16 cellular contexts compared by ENCODE assay signal in genomic region chr12:105228966-105229365, GRCh38. TPM values are rescaled to one million over a fixed set of nuclear protein-coding genes. Genes with fewer than 3 reads are reported as not detected.
A peak's percentile ranks its signal among the peaks of the same experiment; 100 is the strongest.
DNase-seq lines count a peak whose midpoint lies in the region; ATAC-seq and TF ChIP-seq lines count a peak whose summit lies in the region.
"Had no signal": no experiment of that assay in that cellular context is flagged by ENCODE, and none has a peak within 500 bp of the region (broad histone marks: within the 10 kb centered on the region; RNA-seq: fewer than 3 reads in every experiment).

No MANE protein-coding gene starts in this region.

- no peak for DNase-seq in HFFc6
- DNase-seq in T-helper 17 cell: no peak
- DNase-seq in dorsolateral prefrontal cortex: no peak
- no peak for DNase-seq in NOMO-1 (lab: John Stamatoyannopoulos, UW; ENCODE audit: unreplicated experiment in 2 of 2)
- DNase-seq in posterior cingulate gyrus: no peak
- DNase-seq: activated CD4-positive, CD25-positive, alpha-beta regulatory T cell; activated T-cell treated with anti-CD3 and anti-CD28 coated beads for 4 hours; DMS153; lower lobe of right lung; NCI-H187; NCI-H510A; OCI-M1; stimulated activated CD4-positive, alpha-beta T cell treated with anti-CD3 and anti-CD28 coated beads, Interleukin-1b, Interleukin-23, amount 100 ng/mL, for 48 hours had no signal

- no peaks in the 10 kb centered on the region for H3K9me3 Mint-ChIP-seq in HFFc6
- H3K9me3 Mint-ChIP-seq: natural killer cell treated with Interleukin-12 subunit alpha and Interleukin-12 subunit beta and Interleukin-15 and Interleukin-18, amount 100 ng/mL, for 72 hours had no signal

- no peaks in the 10 kb centered on the region; the same call in 1 of the 2 replicates for H3K27me3 Mint-ChIP-seq in HFFc6 (ENCODE audit: insufficient read depth)
- H3K27me3 Mint-ChIP-seq in T-helper 17 cell: no peaks in the 10 kb centered on the region
- H3K27me3 Mint-ChIP-seq: natural killer cell treated with Interleukin-12 subunit alpha and Interleukin-12 subunit beta and Interleukin-15 and Interleukin-18, amount 100 ng/mL, for 72 hours had no signal

- H3K4me3 ChIP-seq in dorsolateral prefrontal cortex (peak overlapping the region in 2 of 59 donors; percentile 2 to 8), skin epidermis (no peak overlapping the region)
- H3K4me3 ChIP-seq: lower lobe of right lung had no signal

- TF ChIP-seq CTCF in HFFc6 (IDR thresholded peaks at IDR 0.05) (no peak), dorsolateral prefrontal cortex (IDR thresholded peaks at IDR 0.05 in 54 of 56, conservative IDR thresholded peaks at IDR 0.05 in 2 of 56; ENCODE audit: low read depth in 1 of 56, partially characterized antibody in 56 of 56) (no peak)

- no peaks in the 10 kb centered on the region for H3K9me3 ChIP-seq in T-helper 17 cell (ENCODE audit: control insufficient read depth, low read length, poor library complexity, severe bottlenecking)
- H3K9me3 ChIP-seq: lower lobe of right lung had no signal

- peaks cover 99% of the 10 kb centered on the region for H3K4me1 Mint-ChIP-seq in HFFc6 (ENCODE audit: low read depth)
- peaks cover 29% of the 10 kb centered on the region for H3K4me1 Mint-ChIP-seq in T-helper 17 cell

- H3K27ac Mint-ChIP-seq in HFFc6: peak overlapping the region; percentile 92
- no peak overlapping the region for H3K27ac Mint-ChIP-seq in T-helper 17 cell

- intact Hi-C loops in dorsolateral prefrontal cortex (cut with DNase I): no loop called here
- intact Hi-C loops in posterior cingulate gyrus (cut with DNase I): no loop called here

- H3K36me3 Mint-ChIP-seq in HFFc6 (ENCODE audit: low read depth): peaks cover 93% of the 10 kb centered on the region
- H3K36me3 Mint-ChIP-seq in T-helper 17 cell (ENCODE audit: low read depth): peaks cover 9% of the 10 kb centered on the region

- no peak for ATAC-seq in T-helper 17 cell
- no peak for ATAC-seq in GM21723 (IDR thresholded peaks at IDR 0.05; ENCODE audit: unreplicated experiment)

- H3K4me3 Mint-ChIP-seq in HFFc6 (peak overlapping the region; percentile 94), T-helper 17 cell (peak overlapping the region; percentile 12)
- H3K4me3 Mint-ChIP-seq: natural killer cell treated with Interleukin-12 subunit alpha and Interleukin-12 subunit beta and Interleukin-15 and Interleukin-18, amount 100 ng/mL, for 72 hours had no signal

- H3K27ac ChIP-seq in dorsolateral prefrontal cortex: peak overlapping the region in 45 of 59 donors; percentile 1 to 89 (median 43)
- H3K27ac ChIP-seq in skin epidermis: peak overlapping the region in 20 of 21 experiments; percentile 14 to 80 (median 58)
- H3K27ac ChIP-seq: lower lobe of right lung had no signal

- no peaks in the 10 kb centered on the region for H3K27me3 ChIP-seq in dorsolateral prefrontal cortex

RNA-seq across cellular contexts. Expression of gene APPL2, which starts 7.0 kb away (rescaled TPM):
- total RNA-seq in HFFc6 (2021; fragmentation: NEBNext Ultra II Directional; extraction: Animal tissue kit (Norgen Biotek cat#: 25700)): 10 to 100 TPM; 67.9 to 98.4 (median 87.8) TPM
- total RNA-seq in T-helper 17 cell (10 to 100 TPM; 39.1 to 44.2 TPM), dorsolateral prefrontal cortex (10 to 100 TPM; 39.6 to 97.0 (median 66.6) TPM)
